ENCODE assay signal across 16 cellular contexts in the genomic region with DNA sequence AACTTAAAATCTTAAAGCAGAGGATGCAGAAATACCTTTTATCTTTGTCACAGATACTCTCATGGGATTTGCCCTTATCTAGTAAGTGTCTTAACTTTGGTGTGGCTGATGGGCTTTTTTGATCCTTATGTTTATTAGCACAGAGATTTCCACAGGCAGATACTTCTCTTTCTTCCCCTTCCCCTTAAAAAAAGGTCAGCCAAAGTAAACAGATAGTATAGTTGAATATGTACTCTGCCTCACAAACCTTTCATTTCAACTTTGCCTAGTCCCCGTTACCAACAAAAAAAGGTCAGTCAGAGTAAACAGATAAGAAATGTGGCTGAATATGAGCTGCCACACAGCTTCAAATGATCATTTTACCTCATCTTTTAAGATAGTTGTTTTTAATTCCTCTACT. TPM values are rescaled to one million over a fixed set of nuclear protein-coding genes. Genes with fewer than 3 reads are reported as not detected.
"Had no signal": no experiment of that assay in that cellular context is flagged by ENCODE, and none has a peak within 500 bp of the region (broad histone marks: within the 10 kb centered on the region; RNA-seq: fewer than 3 reads in every experiment).

No MANE protein-coding gene starts in this region.

- H3K36me3 Mint-ChIP-seq: activated naive CD4-positive, alpha-beta T cell treated with anti-CD3 and anti-CD28 coated beads, Interleukin-2, amount 10 ng/mL, durations not matched to agents 7 days and 5 days had no signal

- H3K27ac Mint-ChIP-seq: activated naive CD4-positive, alpha-beta T cell treated with anti-CD3 and anti-CD28 coated beads, Interleukin-2, amount 10 ng/mL, durations not matched to agents 7 days and 5 days; activated T-helper 1 cell treated with anti-CD3 and anti-CD28 coated beads, Interleukin-12 subunit alpha, Interleukin-12 subunit beta, Interleukin-2, Interleukin-4 antibody, amounts not matched to agents 30 ng/mL and 10 ng/mL and 1 ng/mL, durations not matched to agents 14 hours and 24 hours and 36 hours; stimulated activated naive CD8-positive, alpha-beta T cell treated with anti-CD3 and anti-CD28 coated beads, Interleukin-15, Interleukin-2, amounts not matched to agents 100 ng/mL and 50 ng/mL, for 24 hours had no signal

- H3K4me1 Mint-ChIP-seq: activated naive CD4-positive, alpha-beta T cell treated with anti-CD3 and anti-CD28 coated beads, Interleukin-2, amount 10 ng/mL, durations not matched to agents 7 days and 5 days had no signal

- H3K27me3 Mint-ChIP-seq: activated naive CD4-positive, alpha-beta T cell treated with anti-CD3 and anti-CD28 coated beads, Interleukin-2, amount 10 ng/mL, durations not matched to agents 7 days and 5 days; stimulated activated naive CD8-positive, alpha-beta T cell treated with anti-CD3 and anti-CD28 coated beads, Interleukin-15, Interleukin-2, amounts not matched to agents 100 ng/mL and 50 ng/mL, for 24 hours had no signal

- H3K4me3 Mint-ChIP-seq: activated naive CD4-positive, alpha-beta T cell treated with anti-CD3 and anti-CD28 coated beads, Interleukin-2, amount 10 ng/mL, durations not matched to agents 7 days and 5 days; activated T-helper 1 cell treated with anti-CD3 and anti-CD28 coated beads, Interleukin-12 subunit alpha, Interleukin-12 subunit beta, Interleukin-2, Interleukin-4 antibody, amounts not matched to agents 30 ng/mL and 10 ng/mL and 1 ng/mL, durations not matched to agents 14 hours and 24 hours and 36 hours; stimulated activated naive CD8-positive, alpha-beta T cell treated with anti-CD3 and anti-CD28 coated beads, Interleukin-15, Interleukin-2, amounts not matched to agents 100 ng/mL and 50 ng/mL, for 24 hours had no signal

- ATAC-seq: gastroesophageal sphincter, left lung, psoas muscle, upper lobe of right lung had no signal

- H3K9me3 Mint-ChIP-seq: activated naive CD4-positive, alpha-beta T cell treated with anti-CD3 and anti-CD28 coated beads, Interleukin-2, amount 10 ng/mL, durations not matched to agents 7 days and 5 days; activated T-helper 1 cell treated with anti-CD3 and anti-CD28 coated beads, Interleukin-12 subunit alpha, Interleukin-12 subunit beta, Interleukin-2, Interleukin-4 antibody, amounts not matched to agents 30 ng/mL and 10 ng/mL and 1 ng/mL, durations not matched to agents 14 hours and 24 hours and 36 hours; stimulated activated naive CD8-positive, alpha-beta T cell treated with anti-CD3 and anti-CD28 coated beads, Interleukin-15, Interleukin-2, amounts not matched to agents 100 ng/mL and 50 ng/mL, for 24 hours had no signal

- DNase-seq: activated naive CD4-positive, alpha-beta T cell treated with anti-CD3 and anti-CD28 coated beads, Interleukin-2, amount 10 ng/mL, durations not matched to agents 7 days and 5 days; caudate nucleus; colonic mucosa; effector CD4-positive, alpha-beta T cell; islet precursor cell; left lung; psoas muscle; stimulated activated CD4-positive, alpha-beta T cell treated with anti-CD3 and anti-CD28 coated beads, Interleukin-2, amount 100 ng/mL, for 48 hours; T-helper 2 cell; testis; upper lobe of right lung had no signal

RNA-seq across cellular contexts. Expression of gene SLC35D3, which starts 34.2 kb away (rescaled TPM):
- total RNA-seq: activated T-helper 1 cell treated with anti-CD3 and anti-CD28 coated beads, Interleukin-12 subunit alpha, Interleukin-12 subunit beta, Interleukin-2, Interleukin-4 antibody, amounts not matched to agents 30 ng/mL and 10 ng/mL and 1 ng/mL, durations not matched to agents 14 hours and 24 hours and 36 hours; fibroblast of lung; osteoblast; psoas muscle; testis; upper lobe of right lung had no signal
